ENCODE assay signal across 8 cellular contexts in genomic region chr7:102434039-102434481, GRCh38. TPM values are rescaled to one million over a fixed set of nuclear protein-coding genes. Genes with fewer than 3 reads are reported as not detected.
DNase-seq lines count a peak whose midpoint lies in the region; ATAC-seq and TF ChIP-seq lines count a peak whose summit lies in the region.

No MANE protein-coding gene starts in this region.

- H3K9me3 ChIP-seq in HAP-1, result no peaks in the 10 kb centered on the region
- no peaks in the 10 kb centered on the region for H3K9me3 ChIP-seq in SJSA1 (replicated peaks)

- in situ Hi-C loops in HAP-1 (cut with MboI; ENCODE audit: low sequenced_read_pairs), result no loop called here

- DNase-seq in HAP-1 (ENCODE audit: low spot score in 2 of 2) (no peak), SJSA1 (ENCODE audit: low read depth in 1 of 2, low spot score in 2 of 2) (no peak), epithelial cell of esophagus (ENCODE audit: low read depth) (no peak), osteocyte (ENCODE audit: extremely low spot score, unreplicated experiment) (no peak), DMS 273 (lab: John Stamatoyannopoulos, UW; ENCODE audit: unreplicated experiment) (no peak), NCI-H774 (lab: John Stamatoyannopoulos, UW) (no peak), KG1 (lab: John Stamatoyannopoulos, UW) (no peak)

- H3K27me3 Mint-ChIP-seq in osteocyte (ENCODE audit: unreplicated experiment), result no peaks in the 10 kb centered on the region

- peaks cover 20% of the 10 kb centered on the region for H3K4me1 Mint-ChIP-seq in osteocyte (ENCODE audit: unreplicated experiment)

- H3K4me3 ChIP-seq in HAP-1 (peak overlapping the region; percentile 72), SJSA1 (peak overlapping the region; percentile 67), epithelial cell of esophagus (ENCODE audit: low read length) (peak overlapping the region; percentile 44)

- peaks cover 3% of the 10 kb centered on the region; the same call in 1 of the 2 replicates for H3K36me3 ChIP-seq in HAP-1 (replicated peaks)
- peaks cover 10% of the 10 kb centered on the region for H3K36me3 ChIP-seq in SJSA1

- H3K9me3 Mint-ChIP-seq in osteocyte (ENCODE audit: unreplicated experiment), result no peaks in the 10 kb centered on the region

- H3K4me1 ChIP-seq in HAP-1 (peaks cover 10% of the 10 kb centered on the region; the same call in 1 of the 2 replicates), SJSA1 (replicated peaks) (peaks cover 16% of the 10 kb centered on the region)

- H3K27me3 ChIP-seq in HAP-1 (ENCODE audit: low read depth), result no peaks in the 10 kb centered on the region
- no peaks in the 10 kb centered on the region for H3K27me3 ChIP-seq in SJSA1 (replicated peaks)

- H3K27ac Mint-ChIP-seq in osteocyte (ENCODE audit: unreplicated experiment), result peak overlapping the region; percentile 67

- no peak for TF ChIP-seq CTCF in epithelial cell of esophagus (IDR thresholded peaks at IDR 0.05; ENCODE audit: insufficient read depth, low read depth, low read length, missing control alignments)
- no peak for TF ChIP-seq CTCF in osteocyte (IDR thresholded peaks at IDR 0.05)

- no peak for ATAC-seq in GM19023 (IDR thresholded peaks at IDR 0.05; ENCODE audit: unreplicated experiment)

- H3K36me3 Mint-ChIP-seq in osteocyte (ENCODE audit: unreplicated experiment), result peaks cover 3% of the 10 kb centered on the region

- peak overlapping the region; percentile 78 for H3K4me3 Mint-ChIP-seq in osteocyte (ENCODE audit: unreplicated experiment)

- H3K27ac ChIP-seq in SJSA1, result no peak overlapping the region

RNA-seq across cellular contexts. Expression of gene ORAI2, which starts 0.7 kb away (rescaled TPM):
- total RNA-seq in SJSA1 (2014; rRNA removed; shearing (Covaris generic)), result 18.3 and 27.0 TPM in 2 replicates
- total RNA-seq in osteocyte, result 46.3 and 47.8 TPM in 2 replicates

RNA-seq across cellular contexts. Expression of gene ALKBH4, which starts 30.6 kb away (rescaled TPM):
- 26.4 and 27.4 TPM in 2 replicates for total RNA-seq in SJSA1 (2014; rRNA removed; shearing (Covaris generic))
- total RNA-seq in osteocyte, result 11.9 and 13.9 TPM in 2 replicates

RNA-seq across cellular contexts. Expression of gene LRWD1, which starts 30.7 kb away (rescaled TPM):
- 43.3 and 66.3 TPM in 2 replicates for total RNA-seq in SJSA1 (2014; rRNA removed; shearing (Covaris generic))
- 20.1 and 22.1 TPM in 2 replicates for total RNA-seq in osteocyte

RNA-seq across cellular contexts. Expression of gene PRKRIP1, which starts 37.9 kb away (rescaled TPM):
- total RNA-seq in SJSA1 (2014; rRNA removed; shearing (Covaris generic)), result 29.6 and 30.7 TPM in 2 replicates
- 30.1 and 32.2 TPM in 2 replicates for total RNA-seq in osteocyte

RNA-seq across cellular contexts. Expression of gene POLR2J, which starts 44.7 kb away (rescaled TPM):
- 17.8 and 44.1 TPM in 2 replicates for total RNA-seq in SJSA1 (2014; rRNA removed; shearing (Covaris generic))
- 45.2 and 45.4 TPM in 2 replicates for total RNA-seq in osteocyte
